9 cellular contexts compared by ENCODE assay signal in genomic region chr1:40665335-40666171, GRCh38. TPM values are rescaled to one million over a fixed set of nuclear protein-coding genes. Genes with fewer than 3 reads are reported as not detected.
A peak's percentile ranks its signal among the peaks of the same experiment; 100 is the strongest.
DNase-seq lines count a peak whose midpoint lies in the region; ATAC-seq, FAIRE-seq and TF ChIP-seq lines count a peak whose summit lies in the region.
"Had no signal": no experiment of that assay in that cellular context is flagged by ENCODE, and none has a peak within 500 bp of the region (broad histone marks: within the 10 kb centered on the region; RNA-seq: fewer than 3 reads in every experiment).

Gene RIMS3, minus strand, starts transcription at chr1:40665682. Its CDS starts 23,757 bp downstream, at chr1:40641925.

- intact Hi-C loops in CD4-positive, alpha-beta T cell (cut with DNase I, micrococcal nuclease), result loop anchor here (2.0 to 10.0 kb wide), 6 partner anchors 25 to 689 kb away; partner anchors contain the start of genes CITED4 (in 1 of the 2), NFYC (in 1 of the 2) and ZNF684 (in 1 of the 2)
- intact Hi-C loops in OCI-LY7 (cut with micrococcal nuclease; ENCODE audit: unreplicated experiment), result no loop called here

- H3K27me3 ChIP-seq in CD4-positive, alpha-beta T cell (ENCODE audit: control insufficient read depth, insufficient read depth, low read length), result no peaks in the 10 kb centered on the region

- peak; percentile 74 for FAIRE-seq in HTR-8/SVneo (lab: Jason Lieb, UNC)
- FAIRE-seq: TTC549 had no signal

- peaks cover 25% of the 10 kb centered on the region; the same call in 1 of the 2 replicates for H3K79me2 ChIP-seq in OCI-LY7 (ENCODE audit: insufficient read depth, low read depth, low read length)

- no peak within 1 kb of the TSS for H3K27ac ChIP-seq in CD4-positive, alpha-beta T cell (ENCODE audit: low read depth, low read length)
- peak within 1 kb of the TSS; percentile 95 for H3K27ac ChIP-seq in OCI-LY7 (ENCODE audit: low read depth, low read length, poor library complexity, severe bottlenecking)

- H3K9me2 ChIP-seq in OCI-LY7 (ENCODE audit: insufficient read depth, low read length), result no peaks in the 10 kb centered on the region

- peak; percentile 76 for ATAC-seq in CD4-positive, alpha-beta T cell (ENCODE audit: poor library complexity)
- peak; percentile 80 for ATAC-seq in GM19463 (IDR thresholded peaks at IDR 0.05; ENCODE audit: unreplicated experiment)
- peak; percentile 85 to 87 for ATAC-seq in activated T-cell treated with anti-CD3 and anti-CD28 coated beads, Interleukin-2, amount 50 U/mL, for 4 hours
- ATAC-seq in natural killer cell treated with Interleukin-12 subunit alpha and Interleukin-12 subunit beta and Interleukin-15 and Interleukin-18, amount 100 ng/mL, for 72 hours, result peak; percentile 93 to 94

- peak; percentile 61 to 87 (median 74) for DNase-seq in CD4-positive, alpha-beta T cell
- DNase-seq in HTR-8/SVneo (ENCODE audit: insufficient read length, low spot score), result peak; percentile 74
- DNase-seq in OCI-LY7 (ENCODE audit: low spot score), result peak; percentile 85
- DNase-seq in activated T-cell treated with anti-CD3 and anti-CD28 coated beads, Interleukin-2, amount 50 U/mL, for 4 hours, result peak; percentile 83
- peak; percentile 26 for DNase-seq in fibroblast of gingiva (ENCODE audit: low read depth)
- peak; percentile 86 for DNase-seq in natural killer cell treated with Interleukin-12 subunit alpha and Interleukin-12 subunit beta and Interleukin-15 and Interleukin-18, amount 100 ng/mL, for 72 hours (ENCODE audit: low spot score)
- peak; percentile 71 for DNase-seq in stimulated activated naive CD4-positive, alpha-beta T cell treated with Interleukin-2 at 50 U/mL for 16 hours (lab: John Stamatoyannopoulos, UW)

- no peaks in the 10 kb centered on the region for H3K9me3 Mint-ChIP-seq in CD4-positive, alpha-beta T cell
- H3K9me3 Mint-ChIP-seq in activated T-cell treated with anti-CD3 and anti-CD28 coated beads, Interleukin-2, amount 50 U/mL, for 4 hours, result no peaks in the 10 kb centered on the region
- no peaks in the 10 kb centered on the region for H3K9me3 Mint-ChIP-seq in natural killer cell treated with Interleukin-12 subunit alpha and Interleukin-12 subunit beta and Interleukin-15 and Interleukin-18, amount 100 ng/mL, for 72 hours

- no peaks in the 10 kb centered on the region for H3K27me3 Mint-ChIP-seq in CD4-positive, alpha-beta T cell
- no peaks in the 10 kb centered on the region for H3K27me3 Mint-ChIP-seq in activated T-cell treated with anti-CD3 and anti-CD28 coated beads, Interleukin-2, amount 50 U/mL, for 4 hours (ENCODE audit: low read depth)
- no peaks in the 10 kb centered on the region for H3K27me3 Mint-ChIP-seq in natural killer cell treated with Interleukin-12 subunit alpha and Interleukin-12 subunit beta and Interleukin-15 and Interleukin-18, amount 100 ng/mL, for 72 hours

- BruUV-seq in OCI-LY7 (replicated peaks; lab: Mats Ljungman, UMichigan), result no TSS peak

- no peaks in the 10 kb centered on the region for H4K20me1 ChIP-seq in OCI-LY7 (ENCODE audit: insufficient read depth, low read length)

- H3K9me3 ChIP-seq in CD4-positive, alpha-beta T cell (ENCODE audit: control insufficient read depth, low read length), result no peaks in the 10 kb centered on the region
- no peaks in the 10 kb centered on the region for H3K9me3 ChIP-seq in OCI-LY7 (ENCODE audit: low read length)

- H3K4me1 Mint-ChIP-seq in CD4-positive, alpha-beta T cell (ENCODE audit: low read depth), result peaks cover 27% of the 10 kb centered on the region
- peaks cover 23% of the 10 kb centered on the region for H3K4me1 Mint-ChIP-seq in activated T-cell treated with anti-CD3 and anti-CD28 coated beads, Interleukin-2, amount 50 U/mL, for 4 hours (ENCODE audit: low read depth)
- peaks cover 15 to 20% of the 10 kb centered on the region in 2 donors for H3K4me1 Mint-ChIP-seq in natural killer cell treated with Interleukin-12 subunit alpha and Interleukin-12 subunit beta and Interleukin-15 and Interleukin-18, amount 100 ng/mL, for 72 hours (ENCODE audit: low read depth in 2 of 2)

- H3K36me3 Mint-ChIP-seq in CD4-positive, alpha-beta T cell (ENCODE audit: low read depth), result peaks cover 3% of the 10 kb centered on the region
- no peaks in the 10 kb centered on the region for H3K36me3 Mint-ChIP-seq in activated T-cell treated with anti-CD3 and anti-CD28 coated beads, Interleukin-2, amount 50 U/mL, for 4 hours (ENCODE audit: insufficient read depth)
- no peaks in the 10 kb centered on the region for H3K36me3 Mint-ChIP-seq in natural killer cell treated with Interleukin-12 subunit alpha and Interleukin-12 subunit beta and Interleukin-15 and Interleukin-18, amount 100 ng/mL, for 72 hours

- peak within 1 kb of the TSS; percentile 62 for H2AFZ ChIP-seq in OCI-LY7 (ENCODE audit: low read length)

- H3K4me2 ChIP-seq in OCI-LY7 (ENCODE audit: low read length), result peak within 1 kb of the TSS; percentile 90

- CTCF ChIA-PET in CD4-positive, alpha-beta T cell (lab: Charles Lee), result interaction anchor here (1.0 to 1.4 kb wide), 2 partner anchors 23 to 24 kb away, joined by 3 read pairs; no protein-coding TSS in a partner anchor
- CTCF ChIA-PET in OCI-LY7 (lab: Charles Lee; ENCODE audit: unreplicated experiment), result interaction anchor here (0.6 to 1.6 kb wide), 3 partner anchors 25 to 867 kb away, joined by 3 to 8 read pairs (median 8); no protein-coding TSS in a partner anchor

- peak within 1 kb of the TSS; percentile 86 for H3K4me3 Mint-ChIP-seq in CD4-positive, alpha-beta T cell
- peak within 1 kb of the TSS; percentile 76 for H3K4me3 Mint-ChIP-seq in activated T-cell treated with anti-CD3 and anti-CD28 coated beads, Interleukin-2, amount 50 U/mL, for 4 hours
- H3K4me3 Mint-ChIP-seq in natural killer cell treated with Interleukin-12 subunit alpha and Interleukin-12 subunit beta and Interleukin-15 and Interleukin-18, amount 100 ng/mL, for 72 hours, result peak within 1 kb of the TSS; percentile 95

- TF ChIP-seq CTCF in CD4-positive, alpha-beta T cell (IDR thresholded peaks at IDR 0.05), result no peak
- peak; percentile 78 for TF ChIP-seq CTCF in OCI-LY7 (conservative IDR thresholded peaks at IDR 0.05; ENCODE audit: low read length)

- POLR2A ChIA-PET in CD4-positive, alpha-beta T cell (lab: Charles Lee), result interaction anchor here (1.2 to 5.5 kb wide), 2 partner anchors 9 to 26 kb away, joined by 3 to 34 read pairs; partner anchors contain the start of gene NFYC
- POLR2A ChIA-PET in OCI-LY7 (lab: Charles Lee), result interaction anchor here (0.6 to 4.0 kb wide), 8 partner anchors 9 to 133 kb away, joined by 3 to 22 read pairs (median 4); partner anchors contain the start of gene NFYC

- peaks cover 60% of the 10 kb centered on the region for H3K4me1 ChIP-seq in OCI-LY7 (ENCODE audit: insufficient read depth, low read length, poor library complexity, severe bottlenecking)

- H3K36me3 ChIP-seq in OCI-LY7 (ENCODE audit: insufficient read depth, low read length), result peaks cover 11% of the 10 kb centered on the region

- no peak within 1 kb of the TSS for H3K27ac Mint-ChIP-seq in CD4-positive, alpha-beta T cell
- H3K27ac Mint-ChIP-seq in natural killer cell treated with Interleukin-12 subunit alpha and Interleukin-12 subunit beta and Interleukin-15 and Interleukin-18, amount 100 ng/mL, for 72 hours, result peak within 1 kb of the TSS; percentile 46 to 64

- peak within 1 kb of the TSS; percentile 83 for H3K4me3 ChIP-seq in OCI-LY7 (ENCODE audit: low read depth, low read length, poor library complexity, severe bottlenecking)

RNA-seq across cellular contexts. Expression of gene RIMS3, which starts in this region (rescaled TPM):
- total RNA-seq in CD4-positive, alpha-beta T cell, result 1 to 10 TPM in 1 of 2 experiments, under 1 TPM in 1; 0.99 to 1.1 TPM
- 79.5 and 89.3 TPM in 2 replicates for total RNA-seq in OCI-LY7 (2014; rRNA removed; shearing (Covaris generic))
- total RNA-seq in OCI-LY7 (2022), result 80.3 and 106 TPM in 2 replicates
- total RNA-seq in activated T-cell treated with anti-CD3 and anti-CD28 coated beads, Interleukin-2, amount 50 U/mL, for 4 hours, result under 1 TPM; 0.42 to 0.78 (median 0.57) TPM
- total RNA-seq in natural killer cell treated with Interleukin-12 subunit alpha and Interleukin-12 subunit beta and Interleukin-15 and Interleukin-18, amount 100 ng/mL, for 72 hours, result 1 to 10 TPM in 1 of 2 donors, under 1 TPM in 1; 0.62 to 2.0 TPM

Comparison
In these comparisons a context has a peak if more than half of its experiments do, and no peak if none do; other contexts are left out.
1. RNA of gene RIMS3 (total RNA-seq): 79.5 to 106 TPM in OCI-LY7; 0.62 to 2.0 TPM in natural killer cell treated with Interleukin-12 subunit alpha and Interleukin-12 subunit beta and Interleukin-15 and Interleukin-18, amount 100 ng/mL, for 72 hours, 0.99 to 1.1 TPM in CD4-positive, alpha-beta T cell and 0.42 to 0.78 TPM in activated T-cell treated with anti-CD3 and anti-CD28 coated beads, Interleukin-2, amount 50 U/mL, for 4 hours; every median in the first group is over 10 times any median in the second.
2. Peak in DNase-seq and ATAC-seq in activated T-cell treated with anti-CD3 and anti-CD28 coated beads, Interleukin-2, amount 50 U/mL, for 4 hours; RNA of the gene not detected or under 1 TPM.
3. DNase-seq: peak in every context shown above with its lines; median percentile 86 in natural killer cell treated with Interleukin-12 subunit alpha and Interleukin-12 subunit beta and Interleukin-15 and Interleukin-18, amount 100 ng/mL, for 72 hours; 85 in OCI-LY7; 83 in activated T-cell treated with anti-CD3 and anti-CD28 coated beads, Interleukin-2, amount 50 U/mL, for 4 hours; 74 in CD4-positive, alpha-beta T cell; 74 in HTR-8/SVneo; 71 in stimulated activated naive CD4-positive, alpha-beta T cell treated with Interleukin-2 at 50 U/mL for 16 hours; 26 in fibroblast of gingiva.
4. Peak in every context shown above with its lines, with median percentiles within 50 percentile points of each other: ATAC-seq and H3K4me3 Mint-ChIP-seq.